ENCODE assay signal across 19 cellular contexts in genomic region chr16:5512037-5512436, GRCh38.
DNase-seq lines count a peak whose midpoint lies in the region; ATAC-seq, FAIRE-seq and TF ChIP-seq lines count a peak whose summit lies in the region.
"Had no signal": no experiment of that assay in that cellular context is flagged by ENCODE, and none has a peak within 500 bp of the region (broad histone marks: within the 10 kb centered on the region; RNA-seq: fewer than 3 reads in every experiment).

No MANE protein-coding gene starts in this region.

- ATAC-seq in HepG2 (no peak), right lobe of liver (no peak), K562 (no peak)
- ATAC-seq: CD8-positive, alpha-beta T cell; HCT116 had no signal

- H3K9me3 ChIP-seq in HepG2 (ENCODE audit: low read length): peaks cover 15% of the 10 kb centered on the region
- no peaks in the 10 kb centered on the region for H3K9me3 ChIP-seq in right lobe of liver
- H3K9me3 ChIP-seq in K562 (replicated peaks; ENCODE audit: control insufficient read depth, insufficient read depth, low read depth, low read length): no peaks in the 10 kb centered on the region
- no peaks in the 10 kb centered on the region for H3K9me3 ChIP-seq in neural progenitor cell (ENCODE audit: low read depth)
- H3K9me3 ChIP-seq: BLaER1, Caco-2 had no signal

- BruUV-seq in HepG2 (replicated peaks; lab: Mats Ljungman, UMichigan): no TSS peak
- no TSS peak for BruUV-seq in K562 (replicated peaks; lab: Mats Ljungman, UMichigan)

- H3K27me3 ChIP-seq in HepG2 (ENCODE audit: control insufficient read depth in 1 of 2, insufficient read depth in 2 of 2, low read length in 2 of 2) (peaks cover 2 to 8% of the 10 kb centered on the region in 2 experiments; a peak in 1 of 5 replicates), right lobe of liver (no peaks in the 10 kb centered on the region), K562 (ENCODE audit: control insufficient read depth in 2 of 2, insufficient read depth in 2 of 2, low read length in 2 of 2) (peaks cover 0 to 10% of the 10 kb centered on the region in 2 experiments; a peak in 2 of 5 replicates), neural progenitor cell (no peaks in the 10 kb centered on the region)
- H3K27me3 ChIP-seq: BLaER1 had no signal

- no peaks in the 10 kb centered on the region for H3K9me1 ChIP-seq in K562 (ENCODE audit: control insufficient read depth, insufficient read depth, low read length)

- CTCF ChIA-PET in HepG2 (lab: Yijun Ruan, JAX; ENCODE audit: low intra/inter-chr PET ratio, low total read pairs) (no interaction called here), K562 (lab: Yijun Ruan, JAX; ENCODE audit: low intra/inter-chr PET ratio) (no interaction called here)

- TF ChIP-seq RAD21 in HepG2 (CRISPR knock-in tag; IDR thresholded peaks at IDR 0.05) (no peak), K562 (CRISPR knock-in tag; conservative IDR thresholded peaks at IDR 0.05 in 1 of 2, IDR thresholded peaks at IDR 0.05 in 1 of 2) (no peak)

- no peak overlapping the region for H2AFZ ChIP-seq in HepG2 (ENCODE audit: low read length)
- H2AFZ ChIP-seq in K562 (ENCODE audit: low read depth, low read length): no peak overlapping the region
- no peak overlapping the region for H2AFZ ChIP-seq in neural progenitor cell (replicated peaks)
- H2AFZ ChIP-seq: GM23248 had no signal

- DNase-seq in HepG2 (ENCODE audit: low spot score) (no peak), right lobe of liver (no peak), K562 (ENCODE audit: extremely low read depth in 1 of 4, low spot score in 3 of 4) (no peak), neural progenitor cell (ENCODE audit: low spot score) (no peak), GM12891 (ENCODE audit: insufficient read length, low spot score) (no peak), NCI-H226 (no peak)
- DNase-seq: Caco-2; CD4-positive, CD25-positive, alpha-beta regulatory T cell; CD8-positive, alpha-beta T cell; DMS153; DND-41; GM23248; H9 had no signal

- H3K4me3 ChIP-seq in HepG2 (replicated peaks in 1 of 3; ENCODE audit: insufficient read depth in 1 of 3, low read depth in 2 of 3, low read length in 3 of 3): no peak overlapping the region
- no peak overlapping the region for H3K4me3 ChIP-seq in right lobe of liver
- H3K4me3 ChIP-seq in K562: no peak overlapping the region
- no peak overlapping the region for H3K4me3 ChIP-seq in neural progenitor cell
- H3K4me3 ChIP-seq: BLaER1, GM23248 had no signal

- TF ChIP-seq CTCF in HepG2 (CRISPR knock-in tag; IDR thresholded peaks at IDR 0.05) (no peak), right lobe of liver (IDR thresholded peaks at IDR 0.05) (no peak), K562 (IDR thresholded peaks at IDR 0.05 in 2 of 3, conservative IDR thresholded peaks at IDR 0.05 in 1 of 3; ENCODE audit: insufficient read depth in 2 of 3, low read depth in 1 of 3, low read length in 3 of 3) (no peak), neural progenitor cell (IDR thresholded peaks at IDR 0.05) (no peak)

- TF ChIP-seq POLR2A in HepG2 (IDR thresholded peaks at IDR 0.05; ENCODE audit: insufficient read depth in 1 of 2, low read depth in 2 of 2, low read length in 2 of 2) (no peak), right lobe of liver (IDR thresholded peaks at IDR 0.05) (no peak), K562 (conservative IDR thresholded peaks at IDR 0.05) (no peak), GM12891 (IDR thresholded peaks at IDR 0.05; ENCODE audit: low read depth, low read length) (no peak)

- no peak overlapping the region for H3K4me2 ChIP-seq in HepG2 (ENCODE audit: low read depth, low read length)
- H3K4me2 ChIP-seq in K562 (ENCODE audit: insufficient read depth, low read length): no peak overlapping the region
- peak overlapping the region; percentile 33 for H3K4me2 ChIP-seq in neural progenitor cell
- H3K4me2 ChIP-seq: BLaER1 had no signal

- TF ChIP-seq EP300 in HepG2 (IDR thresholded peaks at IDR 0.05; ENCODE audit: low read depth in 2 of 2, low read length in 2 of 2) (no peak), HepG2 (CRISPR knock-in tag; IDR thresholded peaks at IDR 0.05; ENCODE audit: borderline replicate concordance) (no peak), K562 (IDR thresholded peaks at IDR 0.05; ENCODE audit: low read length) (no peak)

- H4K20me1 ChIP-seq in HepG2 (ENCODE audit: insufficient read depth, low read length) (no peaks in the 10 kb centered on the region), K562 (replicated peaks; ENCODE audit: control insufficient read depth, insufficient read depth, low read length) (no peaks in the 10 kb centered on the region), neural progenitor cell (ENCODE audit: low read depth) (no peaks in the 10 kb centered on the region)
- H4K20me1 ChIP-seq: BLaER1 had no signal

- no peak overlapping the region for H3K27ac ChIP-seq in HepG2 (ENCODE audit: extremely low read length, insufficient read depth, low read length)
- H3K27ac ChIP-seq in right lobe of liver: no peak overlapping the region
- H3K27ac ChIP-seq in K562 (ENCODE audit: extremely low read depth, low read depth, low read length): no peak overlapping the region
- peak overlapping the region; percentile 78 for H3K27ac ChIP-seq in neural progenitor cell
- H3K27ac ChIP-seq: BLaER1, C4-2B, GM23248 had no signal

- H3K4me1 Mint-ChIP-seq in neural progenitor cell: peaks cover 32% of the 10 kb centered on the region
- H3K4me1 Mint-ChIP-seq: B cell had no signal

- FAIRE-seq in HepG2 (lab: Jason Lieb, UNC) (no peak), K562 (lab: Jason Lieb, UNC) (no peak), GM12891 (lab: Jason Lieb, UNC) (no peak)
- FAIRE-seq: G401.6, GM19239 had no signal

- in situ Hi-C loops in HepG2 (cut with HindIII; ENCODE audit: extremely low pct_ligation_motif_present, low pct_unique_long_range_greater_than_20kb) (loop anchor here (25.0 kb wide), 1 partner anchor 1125 kb away; no protein-coding TSS in a partner anchor), K562 (cut with MboI) (no loop called here)

- H3F3A ChIP-seq in neural progenitor cell (ENCODE audit: low read depth): peaks cover 28% of the 10 kb centered on the region

- H3K79me2 ChIP-seq in HepG2 (ENCODE audit: insufficient read depth, low read length) (no peaks in the 10 kb centered on the region), K562 (ENCODE audit: control insufficient read depth, insufficient read depth, low read length) (no peaks in the 10 kb centered on the region), neural progenitor cell (ENCODE audit: low read depth) (no peaks in the 10 kb centered on the region)

- peaks cover 6% of the 10 kb centered on the region for H3K27me3 Mint-ChIP-seq in neural progenitor cell (ENCODE audit: insufficient read depth, low read depth)
- H3K27me3 Mint-ChIP-seq: B cell had no signal

- H3K9ac ChIP-seq in HepG2 (ENCODE audit: insufficient read depth, low read depth, low read length) (no peak overlapping the region), K562 (ENCODE audit: insufficient read depth in 1 of 2, low read depth in 2 of 2, low read length in 2 of 2) (no peak overlapping the region), neural progenitor cell (no peak overlapping the region)
- H3K9ac ChIP-seq: BLaER1, GM23248 had no signal

- POLR2A ChIA-PET in HepG2 (lab: Yijun Ruan, JAX) (no interaction called here), K562 (lab: Yijun Ruan, JAX) (no interaction called here)

- no peaks in the 10 kb centered on the region for H3K9me3 Mint-ChIP-seq in neural progenitor cell

- intact Hi-C loops in HepG2 (cut with micrococcal nuclease; ENCODE audit: unreplicated experiment): no loop called here
- intact Hi-C loops in right lobe of liver (cut with DNase I): no loop called here
- intact Hi-C loops in K562 (cut with micrococcal nuclease): no loop called here

- WGBS in HepG2 (ENCODE audit: low lambda C conversion rate): 17% methylated on average over 4 of the region's 4 CpGs
- WGBS in right lobe of liver (ENCODE audit: insufficient coverage, low coverage, low lambda C conversion rate, missing lambda C conversion rate): 29% methylated on average over 4 of the region's 4 CpGs
- WGBS in K562 (ENCODE audit: insufficient coverage, low coverage, missing lambda C conversion rate): 2% methylated on average over 4 of the region's 4 CpGs

- H3K4me3 Mint-ChIP-seq in neural progenitor cell: no peak overlapping the region
- H3K4me3 Mint-ChIP-seq: B cell; CD4-positive, CD25-positive, alpha-beta regulatory T cell; CD8-positive, alpha-beta T cell; H9 had no signal

- no peaks in the 10 kb centered on the region for H3K36me3 Mint-ChIP-seq in neural progenitor cell
- H3K36me3 Mint-ChIP-seq: CD4-positive, CD25-positive, alpha-beta regulatory T cell; CD8-positive, alpha-beta T cell had no signal

- no peak overlapping the region for H3K27ac Mint-ChIP-seq in neural progenitor cell
- H3K27ac Mint-ChIP-seq: B cell; CD8-positive, alpha-beta T cell had no signal

- H3K4me1 ChIP-seq in HepG2 (ENCODE audit: insufficient read depth, low read length) (no peaks in the 10 kb centered on the region), right lobe of liver (no peaks in the 10 kb centered on the region), K562 (replicated peaks in 1 of 2; ENCODE audit: control insufficient read depth in 2 of 2, insufficient read depth in 2 of 2, low read length in 2 of 2) (no peaks in the 10 kb centered on the region; a peak in 1 of 5 replicates), neural progenitor cell (peaks cover 30% of the 10 kb centered on the region)
- H3K4me1 ChIP-seq: BLaER1, Caco-2 had no signal

- H3K36me3 ChIP-seq in HepG2 (replicated peaks in 1 of 2; ENCODE audit: control insufficient read depth in 1 of 2, insufficient read depth in 2 of 2, low read length in 2 of 2) (no peaks in the 10 kb centered on the region), right lobe of liver (no peaks in the 10 kb centered on the region), K562 (ENCODE audit: control insufficient read depth, insufficient read depth, low read length) (no peaks in the 10 kb centered on the region), neural progenitor cell (no peaks in the 10 kb centered on the region)
- H3K36me3 ChIP-seq: BLaER1 had no signal

TF ChIP-seq in HepG2, 621 proteins besides CTCF, POLR2A, EP300 and RAD21 (continues in another document):
- TF ChIP-seq SAFB2 (CRISPR knock-in tag; IDR thresholded peaks at IDR 0.05; ENCODE audit: borderline replicate concordance, low read depth): no peak
- TF ChIP-seq MAFK (conservative IDR thresholded peaks at IDR 0.05 in 1 of 2, IDR thresholded peaks at IDR 0.05 in 1 of 2; ENCODE audit: low read length in 2 of 2): peak; percentile 74 to 89

TF ChIP-seq in K562, 482 proteins besides CTCF, POLR2A, EP300 and RAD21 (continues in another document):
- TF ChIP-seq POLR2B (IDR thresholded peaks at IDR 0.05; ENCODE audit: low read depth, partially characterized antibody) (no peak), ZNF354B (CRISPR knock-in tag; IDR thresholded peaks at IDR 0.05) (no peak), ZNF316 (IDR thresholded peaks at IDR 0.05) (peak; percentile 51), CXXC5 (CRISPR knock-in tag; IDR thresholded peaks at IDR 0.05) (no peak)

TF ChIP-seq in GM12891, 5 proteins besides CTCF, POLR2A, EP300 and RAD21:
- no peak for TF ChIP-seq PAX5 (IDR thresholded peaks at IDR 0.05; ENCODE audit: insufficient read depth, low read length, severe bottlenecking)
- TF ChIP-seq SPI1 (IDR thresholded peaks at IDR 0.05; ENCODE audit: low read depth, low read length): no peak
- no peak for TF ChIP-seq TAF1 (IDR thresholded peaks at IDR 0.05; ENCODE audit: low read depth, low read length)

Comparison
In these comparisons a context has a peak if more than half of its experiments do, and no peak if none do; other contexts are left out.
1. Of the 241 proteins assayed by ChIP-seq in both HepG2 and K562: peak only in HepG2: MAFF and MAFK; only in K562: MAFG; in both: none; in neither: 238.